In genomic region chr6:140641412-140641811, GRCh38 we compare ENCODE assay signal across 1 cellular context.
A peak's percentile ranks its signal among the peaks of the same experiment; 100 is the strongest.
TF ChIP-seq lines count a peak whose summit lies in the region.

No MANE protein-coding gene starts in this region.

TF ChIP-seq in GM12878, 131 proteins besides CTCF, POLR2A, EP300 and RAD21 (continued from another document):
- TF ChIP-seq, protein P1, sequence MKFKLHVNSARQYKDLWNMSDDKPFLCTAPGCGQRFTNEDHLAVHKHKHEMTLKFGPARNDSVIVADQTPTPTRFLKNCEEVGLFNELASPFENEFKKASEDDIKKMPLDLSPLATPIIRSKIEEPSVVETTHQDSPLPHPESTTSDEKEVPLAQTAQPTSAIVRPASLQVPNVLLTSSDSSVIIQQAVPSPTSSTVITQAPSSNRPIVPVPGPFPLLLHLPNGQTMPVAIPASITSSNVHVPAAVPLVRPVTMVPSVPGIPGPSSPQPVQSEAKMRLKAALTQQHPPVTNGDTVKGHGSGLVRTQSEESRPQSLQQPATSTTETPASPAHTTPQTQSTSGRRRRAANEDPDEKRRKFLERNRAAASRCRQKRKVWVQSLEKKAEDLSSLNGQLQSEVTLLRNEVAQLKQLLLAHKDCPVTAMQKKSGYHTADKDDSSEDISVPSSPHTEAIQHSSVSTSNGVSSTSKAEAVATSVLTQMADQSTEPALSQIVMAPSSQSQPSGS (IDR thresholded peaks at IDR 0.05; ENCODE audit: low read length), result 0 out of 2 replicates have a peak, but pooled peaks have one; percentile 44
- TF ChIP-seq YY1 (IDR thresholded peaks at IDR 0.05; ENCODE audit: low read depth, low read length), result peak; percentile 17; the same call in 1 of the 2 replicates
- TF ChIP-seq, protein P2, sequence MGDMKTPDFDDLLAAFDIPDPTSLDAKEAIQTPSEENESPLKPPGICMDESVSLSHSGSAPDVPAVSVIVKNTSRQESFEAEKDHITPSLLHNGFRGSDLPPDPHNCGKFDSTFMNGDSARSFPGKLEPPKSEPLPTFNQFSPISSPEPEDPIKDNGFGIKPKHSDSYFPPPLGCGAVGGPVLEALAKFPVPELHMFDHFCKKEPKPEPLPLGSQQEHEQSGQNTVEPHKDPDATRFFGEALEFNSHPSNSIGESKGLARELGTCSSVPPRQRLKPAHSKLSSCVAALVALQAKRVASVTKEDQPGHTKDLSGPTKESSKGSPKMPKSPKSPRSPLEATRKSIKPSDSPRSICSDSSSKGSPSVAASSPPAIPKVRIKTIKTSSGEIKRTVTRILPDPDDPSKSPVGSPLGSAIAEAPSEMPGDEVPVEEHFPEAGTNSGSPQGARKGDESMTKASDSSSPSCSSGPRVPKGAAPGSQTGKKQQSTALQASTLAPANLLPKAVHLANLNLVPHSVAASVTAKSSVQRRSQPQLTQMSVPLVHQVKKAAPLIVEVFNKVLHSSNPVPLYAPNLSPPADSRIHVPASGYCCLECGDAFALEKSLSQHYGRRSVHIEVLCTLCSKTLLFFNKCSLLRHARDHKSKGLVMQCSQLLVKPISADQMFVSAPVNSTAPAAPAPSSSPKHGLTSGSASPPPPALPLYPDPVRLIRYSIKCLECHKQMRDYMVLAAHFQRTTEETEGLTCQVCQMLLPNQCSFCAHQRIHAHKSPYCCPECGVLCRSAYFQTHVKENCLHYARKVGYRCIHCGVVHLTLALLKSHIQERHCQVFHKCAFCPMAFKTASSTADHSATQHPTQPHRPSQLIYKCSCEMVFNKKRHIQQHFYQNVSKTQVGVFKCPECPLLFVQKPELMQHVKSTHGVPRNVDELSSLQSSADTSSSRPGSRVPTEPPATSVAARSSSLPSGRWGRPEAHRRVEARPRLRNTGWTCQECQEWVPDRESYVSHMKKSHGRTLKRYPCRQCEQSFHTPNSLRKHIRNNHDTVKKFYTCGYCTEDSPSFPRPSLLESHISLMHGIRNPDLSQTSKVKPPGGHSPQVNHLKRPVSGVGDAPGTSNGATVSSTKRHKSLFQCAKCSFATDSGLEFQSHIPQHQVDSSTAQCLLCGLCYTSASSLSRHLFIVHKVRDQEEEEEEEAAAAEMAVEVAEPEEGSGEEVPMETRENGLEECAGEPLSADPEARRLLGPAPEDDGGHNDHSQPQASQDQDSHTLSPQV (IDR thresholded peaks at IDR 0.05), result no peak
- peak; percentile 53; the same call in 1 of the 2 replicates for TF ChIP-seq BMI1 (IDR thresholded peaks at IDR 0.05; ENCODE audit: borderline replicate concordance)
- TF ChIP-seq SRF (IDR thresholded peaks at IDR 0.05; ENCODE audit: low read depth in 2 of 2, low read length in 2 of 2), result peak in 1 of 2 experiments; percentile 77; a peak in 1 of 4 replicates
- TF ChIP-seq, protein P3, sequence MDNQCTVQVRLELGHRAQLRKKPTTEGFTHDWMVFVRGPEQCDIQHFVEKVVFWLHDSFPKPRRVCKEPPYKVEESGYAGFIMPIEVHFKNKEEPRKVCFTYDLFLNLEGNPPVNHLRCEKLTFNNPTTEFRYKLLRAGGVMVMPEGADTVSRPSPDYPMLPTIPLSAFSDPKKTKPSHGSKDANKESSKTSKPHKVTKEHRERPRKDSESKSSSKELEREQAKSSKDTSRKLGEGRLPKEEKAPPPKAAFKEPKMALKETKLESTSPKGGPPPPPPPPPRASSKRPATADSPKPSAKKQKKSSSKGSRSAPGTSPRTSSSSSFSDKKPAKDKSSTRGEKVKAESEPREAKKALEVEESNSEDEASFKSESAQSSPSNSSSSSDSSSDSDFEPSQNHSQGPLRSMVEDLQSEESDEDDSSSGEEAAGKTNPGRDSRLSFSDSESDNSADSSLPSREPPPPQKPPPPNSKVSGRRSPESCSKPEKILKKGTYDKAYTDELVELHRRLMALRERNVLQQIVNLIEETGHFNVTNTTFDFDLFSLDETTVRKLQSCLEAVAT (IDR thresholded peaks at IDR 0.05), result no peak
- no peak for TF ChIP-seq GABPA (IDR thresholded peaks at IDR 0.05; ENCODE audit: low read depth)
- TF ChIP-seq ZNF24 (IDR thresholded peaks at IDR 0.05), result peak; percentile 52; the same call in 1 of the 2 replicates
- no peak for TF ChIP-seq ELK1 (IDR thresholded peaks at IDR 0.05; ENCODE audit: low read depth, low read length)
- peak; percentile 79; the same call in 1 of the 2 replicates for TF ChIP-seq SPI1 (IDR thresholded peaks at IDR 0.05; ENCODE audit: borderline replicate concordance, insufficient read depth, low read depth, low read length)
- TF ChIP-seq TCF3 (IDR thresholded peaks at IDR 0.05; ENCODE audit: borderline replicate concordance, insufficient read depth, low read depth, low read length), result no peak
- TF ChIP-seq, protein P4, sequence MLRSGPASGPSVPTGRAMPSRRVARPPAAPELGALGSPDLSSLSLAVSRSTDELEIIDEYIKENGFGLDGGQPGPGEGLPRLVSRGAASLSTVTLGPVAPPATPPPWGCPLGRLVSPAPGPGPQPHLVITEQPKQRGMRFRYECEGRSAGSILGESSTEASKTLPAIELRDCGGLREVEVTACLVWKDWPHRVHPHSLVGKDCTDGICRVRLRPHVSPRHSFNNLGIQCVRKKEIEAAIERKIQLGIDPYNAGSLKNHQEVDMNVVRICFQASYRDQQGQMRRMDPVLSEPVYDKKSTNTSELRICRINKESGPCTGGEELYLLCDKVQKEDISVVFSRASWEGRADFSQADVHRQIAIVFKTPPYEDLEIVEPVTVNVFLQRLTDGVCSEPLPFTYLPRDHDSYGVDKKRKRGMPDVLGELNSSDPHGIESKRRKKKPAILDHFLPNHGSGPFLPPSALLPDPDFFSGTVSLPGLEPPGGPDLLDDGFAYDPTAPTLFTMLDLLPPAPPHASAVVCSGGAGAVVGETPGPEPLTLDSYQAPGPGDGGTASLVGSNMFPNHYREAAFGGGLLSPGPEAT (IDR thresholded peaks at IDR 0.05; ENCODE audit: low read depth), result peak; percentile 39; the same call in 1 of the 2 replicates
- peak; percentile 81 for TF ChIP-seq RUNX3 (IDR thresholded peaks at IDR 0.05; ENCODE audit: low read length)
- peak; percentile 98 for TF ChIP-seq MTA2 (IDR thresholded peaks at IDR 0.05; ENCODE audit: low read depth)
